ENCODE assay signal across 1 cellular context in the genomic region with DNA sequence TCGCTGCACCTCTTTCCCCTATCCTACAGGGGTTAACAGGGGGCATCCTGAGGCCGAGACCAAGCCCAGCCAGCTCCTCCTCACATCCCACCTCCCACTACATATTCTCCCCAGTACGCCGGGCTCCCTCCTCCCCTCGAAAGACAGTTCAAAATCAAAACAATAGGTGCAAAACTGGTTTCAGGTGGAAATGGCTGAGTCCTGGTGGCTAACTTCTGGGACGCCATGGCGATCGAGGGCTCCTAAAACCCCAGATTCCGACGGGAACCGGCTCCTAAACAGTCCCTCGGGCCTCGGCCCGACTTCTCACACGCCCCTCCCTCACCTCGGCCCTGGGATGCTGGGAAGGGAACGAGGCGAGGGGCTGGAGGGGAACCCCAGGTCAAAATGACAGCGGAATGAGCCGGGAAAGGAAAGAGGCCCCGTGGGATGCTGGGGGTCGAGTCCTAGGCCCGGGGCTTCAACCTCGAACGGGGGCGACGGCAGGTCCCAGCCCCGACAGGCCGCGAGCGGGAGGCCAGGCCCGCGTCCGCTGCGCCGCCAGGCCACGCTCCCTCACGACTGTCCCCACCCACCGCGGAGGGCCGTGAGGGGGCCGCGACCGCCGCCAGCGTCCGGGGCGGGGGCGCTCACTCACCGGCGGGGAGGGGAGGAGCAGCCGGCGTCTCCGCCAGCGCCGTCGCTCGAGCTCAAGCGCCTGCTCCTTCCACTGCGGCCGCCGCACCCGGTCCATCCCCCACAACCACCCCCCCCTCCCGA.
TF ChIP-seq lines count a peak whose summit lies in the region.

No MANE protein-coding gene starts in this region.

TF ChIP-seq in WTC11, 78 proteins besides CTCF, POLR2A, EP300 and RAD21 (continued from another document):
- TF ChIP-seq ZNF232 (CRISPR knock-in tag; IDR thresholded peaks at IDR 0.05) (0 out of 2 replicates have a peak, but pooled peaks have one; percentile 51), NFYB (CRISPR knock-in tag; conservative IDR thresholded peaks at IDR 0.05; ENCODE audit: low read depth) (no peak), RELA (CRISPR knock-in tag; IDR thresholded peaks at IDR 0.05; ENCODE audit: borderline replicate concordance) (peak; percentile 85; the same call in 1 of the 2 replicates), ZNF396 (CRISPR knock-in tag; IDR thresholded peaks at IDR 0.05; ENCODE audit: borderline replicate concordance) (no peak), CBFB (CRISPR knock-in tag; IDR thresholded peaks at IDR 0.05; ENCODE audit: low read depth) (0 out of 2 replicates have a peak, but pooled peaks have one; percentile 57)
- TF ChIP-seq, protein P1, sequence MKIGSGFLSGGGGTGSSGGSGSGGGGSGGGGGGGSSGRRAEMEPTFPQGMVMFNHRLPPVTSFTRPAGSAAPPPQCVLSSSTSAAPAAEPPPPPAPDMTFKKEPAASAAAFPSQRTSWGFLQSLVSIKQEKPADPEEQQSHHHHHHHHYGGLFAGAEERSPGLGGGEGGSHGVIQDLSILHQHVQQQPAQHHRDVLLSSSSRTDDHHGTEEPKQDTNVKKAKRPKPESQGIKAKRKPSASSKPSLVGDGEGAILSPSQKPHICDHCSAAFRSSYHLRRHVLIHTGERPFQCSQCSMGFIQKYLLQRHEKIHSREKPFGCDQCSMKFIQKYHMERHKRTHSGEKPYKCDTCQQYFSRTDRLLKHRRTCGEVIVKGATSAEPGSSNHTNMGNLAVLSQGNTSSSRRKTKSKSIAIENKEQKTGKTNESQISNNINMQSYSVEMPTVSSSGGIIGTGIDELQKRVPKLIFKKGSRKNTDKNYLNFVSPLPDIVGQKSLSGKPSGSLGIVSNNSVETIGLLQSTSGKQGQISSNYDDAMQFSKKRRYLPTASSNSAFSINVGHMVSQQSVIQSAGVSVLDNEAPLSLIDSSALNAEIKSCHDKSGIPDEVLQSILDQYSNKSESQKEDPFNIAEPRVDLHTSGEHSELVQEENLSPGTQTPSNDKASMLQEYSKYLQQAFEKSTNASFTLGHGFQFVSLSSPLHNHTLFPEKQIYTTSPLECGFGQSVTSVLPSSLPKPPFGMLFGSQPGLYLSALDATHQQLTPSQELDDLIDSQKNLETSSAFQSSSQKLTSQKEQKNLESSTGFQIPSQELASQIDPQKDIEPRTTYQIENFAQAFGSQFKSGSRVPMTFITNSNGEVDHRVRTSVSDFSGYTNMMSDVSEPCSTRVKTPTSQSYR (CRISPR knock-in tag; IDR thresholded peaks at IDR 0.05): peak; percentile 18; the same call in 1 of the 2 replicates
- TF ChIP-seq, protein P2, sequence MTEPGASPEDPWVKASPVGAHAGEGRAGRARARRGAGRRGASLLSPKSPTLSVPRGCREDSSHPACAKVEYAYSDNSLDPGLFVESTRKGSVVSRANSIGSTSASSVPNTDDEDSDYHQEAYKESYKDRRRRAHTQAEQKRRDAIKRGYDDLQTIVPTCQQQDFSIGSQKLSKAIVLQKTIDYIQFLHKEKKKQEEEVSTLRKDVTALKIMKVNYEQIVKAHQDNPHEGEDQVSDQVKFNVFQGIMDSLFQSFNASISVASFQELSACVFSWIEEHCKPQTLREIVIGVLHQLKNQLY (CRISPR knock-in tag; IDR thresholded peaks at IDR 0.05): 0 out of 2 replicates have a peak, but pooled peaks have one; percentile 27
- TF ChIP-seq, protein P3, sequence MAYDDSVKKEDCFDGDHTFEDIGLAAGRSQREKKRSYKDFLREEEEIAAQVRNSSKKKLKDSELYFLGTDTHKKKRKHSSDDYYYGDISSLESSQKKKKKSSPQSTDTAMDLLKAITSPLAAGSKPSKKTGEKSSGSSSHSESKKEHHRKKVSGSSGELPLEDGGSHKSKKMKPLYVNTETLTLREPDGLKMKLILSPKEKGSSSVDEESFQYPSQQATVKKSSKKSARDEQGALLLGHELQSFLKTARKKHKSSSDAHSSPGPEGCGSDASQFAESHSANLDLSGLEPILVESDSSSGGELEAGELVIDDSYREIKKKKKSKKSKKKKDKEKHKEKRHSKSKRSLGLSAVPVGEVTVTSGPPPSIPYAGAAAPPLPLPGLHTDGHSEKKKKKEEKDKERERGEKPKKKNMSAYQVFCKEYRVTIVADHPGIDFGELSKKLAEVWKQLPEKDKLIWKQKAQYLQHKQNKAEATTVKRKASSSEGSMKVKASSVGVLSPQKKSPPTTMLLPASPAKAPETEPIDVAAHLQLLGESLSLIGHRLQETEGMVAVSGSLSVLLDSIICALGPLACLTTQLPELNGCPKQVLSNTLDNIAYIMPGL (CRISPR knock-in tag; IDR thresholded peaks at IDR 0.05): peak; percentile 67; the same call in 1 of the 2 replicates
- TF ChIP-seq, protein P4, sequence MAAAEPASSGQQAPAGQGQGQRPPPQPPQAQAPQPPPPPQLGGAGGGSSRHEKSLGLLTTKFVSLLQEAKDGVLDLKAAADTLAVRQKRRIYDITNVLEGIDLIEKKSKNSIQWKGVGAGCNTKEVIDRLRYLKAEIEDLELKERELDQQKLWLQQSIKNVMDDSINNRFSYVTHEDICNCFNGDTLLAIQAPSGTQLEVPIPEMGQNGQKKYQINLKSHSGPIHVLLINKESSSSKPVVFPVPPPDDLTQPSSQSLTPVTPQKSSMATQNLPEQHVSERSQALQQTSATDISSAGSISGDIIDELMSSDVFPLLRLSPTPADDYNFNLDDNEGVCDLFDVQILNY (CRISPR knock-in tag; IDR thresholded peaks at IDR 0.05): 0 out of 2 replicates have a peak, but pooled peaks have one; percentile 44
